Comparison of ENCODE assay signal across 1 cellular context in the genomic region with DNA sequence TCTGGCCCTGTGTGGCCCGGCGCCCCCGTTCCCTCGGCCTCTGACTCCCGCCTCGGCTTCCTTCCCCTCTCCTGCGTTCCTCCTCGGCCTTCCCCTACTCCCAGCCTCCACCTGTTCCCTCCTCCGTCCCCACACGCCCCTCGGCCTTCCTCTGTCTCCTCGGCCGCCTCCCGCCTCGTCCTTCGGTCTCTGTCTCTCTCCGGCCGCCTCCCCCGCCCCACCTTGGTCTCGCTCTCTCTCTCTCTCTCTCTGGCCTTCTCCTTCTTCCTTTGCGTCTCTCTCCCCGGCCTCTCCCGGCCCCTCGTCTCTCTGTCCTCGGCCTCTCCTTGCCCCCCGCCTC.
TF ChIP-seq lines count a peak whose summit lies in the region.

No MANE protein-coding gene starts in this region.

TF ChIP-seq in neural cell, 6 proteins besides CTCF, POLR2A, EP300 and RAD21:
- TF ChIP-seq REST (IDR thresholded peaks at IDR 0.05; ENCODE audit: borderline replicate concordance), result no peak
- TF ChIP-seq SMC3 (conservative IDR thresholded peaks at IDR 0.05; ENCODE audit: poor library complexity), result no peak
- no peak for TF ChIP-seq POLR2AphosphoS5 (IDR thresholded peaks at IDR 0.05)
- no peak for TF ChIP-seq EZH2 (IDR thresholded peaks at IDR 0.05; ENCODE audit: borderline replicate concordance, insufficient read depth, low read length, poor library complexity, severe bottlenecking)
- no peak for TF ChIP-seq TAF1 (IDR thresholded peaks at IDR 0.05; ENCODE audit: low read depth)
- TF ChIP-seq MXI1 (conservative IDR thresholded peaks at IDR 0.05; ENCODE audit: poor library complexity, severe bottlenecking), result no peak
